In genomic region chr5:116696356-116696755, GRCh38 we compare ENCODE assay signal across 13 cellular contexts.
DNase-seq lines count a peak whose midpoint lies in the region; ATAC-seq and TF ChIP-seq lines count a peak whose summit lies in the region.
"Had no signal": no experiment of that assay in that cellular context is flagged by ENCODE, and none has a peak within 500 bp of the region (broad histone marks: within the 10 kb centered on the region; RNA-seq: fewer than 3 reads in every experiment).

No MANE protein-coding gene starts in this region.

- 0 out of 2 replicates have a peak overlapping the region, but pooled peaks have one; percentile 9 for H3K4me2 ChIP-seq in GM23338

- H3K4me3 ChIP-seq in GM23338 (no peak overlapping the region), SJCRH30 (no peak overlapping the region)
- H3K4me3 ChIP-seq: colonic mucosa had no signal

- TF ChIP-seq CTCF in GM23338 (conservative IDR thresholded peaks at IDR 0.05; ENCODE audit: low read depth in 2 of 2) = no peak

- DNase-seq in GM23338 (ENCODE audit: low spot score) (peak; percentile 54), iPS-NIHi7 (ENCODE audit: extremely low spot score) (peak; percentile 35), SJCRH30 (no peak), dedifferentiated amniotic fluid mesenchymal stem cell (ENCODE audit: extremely low spot score) (no peak), NCI-H345 treated with DMSO at 0.1 percent for 48 hours (lab: John Stamatoyannopoulos, UW; ENCODE audit: unreplicated experiment) (no peak)
- DNase-seq: activated naive CD4-positive, alpha-beta T cell treated with anti-CD3 and anti-CD28 coated beads for 36 hours; colonic mucosa; NCI-H2029 had no signal

- H3K4me1 Mint-ChIP-seq in GM23338 = peaks cover 23% of the 10 kb centered on the region

- H3K9me3 ChIP-seq in SJCRH30 (replicated peaks) = no peaks in the 10 kb centered on the region; the same call in 1 of the 2 replicates
- H3K9me3 ChIP-seq: colonic mucosa had no signal

- H4K20me1 ChIP-seq in GM23338 (replicated peaks; ENCODE audit: insufficient read depth) = no peaks in the 10 kb centered on the region

- H3K27ac Mint-ChIP-seq in GM23338 = peak overlapping the region; percentile 25
- H3K27ac Mint-ChIP-seq: activated naive CD4-positive, alpha-beta T cell treated with anti-CD3 and anti-CD28 coated beads for 36 hours; stimulated activated memory B cell treated with anti-CD40 and anti-IgM and Interleukin-4, amounts not matched to agents 10 μg/mL and 1 μg/mL and 100 μg/mL, for 72 hours had no signal

- peak; percentile 81 for ATAC-seq in GM18861 (IDR thresholded peaks at IDR 0.05; ENCODE audit: unreplicated experiment)
- peak; percentile 75 for ATAC-seq in GM23338
- peak; percentile 89 for ATAC-seq in HG03342 (IDR thresholded peaks at IDR 0.05; ENCODE audit: unreplicated experiment)
- ATAC-seq in GM19452 (IDR thresholded peaks at IDR 0.05; ENCODE audit: unreplicated experiment) = no peak
- ATAC-seq: stimulated activated memory B cell treated with anti-CD40 and anti-IgM and Interleukin-4, amounts not matched to agents 10 μg/mL and 1 μg/mL and 100 μg/mL, for 72 hours had no signal

- H3K36me3 Mint-ChIP-seq in GM23338 (ENCODE audit: low read depth) = peaks cover 7% of the 10 kb centered on the region
- H3K36me3 Mint-ChIP-seq: stimulated activated memory B cell treated with anti-CD40 and anti-IgM and Interleukin-4, amounts not matched to agents 10 μg/mL and 1 μg/mL and 100 μg/mL, for 72 hours had no signal

- no peaks in the 10 kb centered on the region for H3F3A ChIP-seq in GM23338 (replicated peaks; ENCODE audit: low read depth)

- H3K79me2 ChIP-seq in GM23338 (replicated peaks; ENCODE audit: insufficient read depth) = no peaks in the 10 kb centered on the region

- no peak overlapping the region for H2AFZ ChIP-seq in GM23338

- H3K9me2 ChIP-seq in GM23338 (ENCODE audit: insufficient read depth) = no peaks in the 10 kb centered on the region

- no peaks in the 10 kb centered on the region for H3K27me3 ChIP-seq in GM23338 (ENCODE audit: insufficient read depth)
- H3K27me3 ChIP-seq in SJCRH30 = no peaks in the 10 kb centered on the region
- H3K27me3 ChIP-seq: colonic mucosa had no signal

- H3K36me3 ChIP-seq in GM23338 (ENCODE audit: insufficient read depth) (no peaks in the 10 kb centered on the region), SJCRH30 (no peaks in the 10 kb centered on the region)
- H3K36me3 ChIP-seq: colonic mucosa had no signal

- no peak overlapping the region for H3K4me3 Mint-ChIP-seq in GM23338
- H3K4me3 Mint-ChIP-seq: activated naive CD4-positive, alpha-beta T cell treated with anti-CD3 and anti-CD28 coated beads for 36 hours; stimulated activated memory B cell treated with anti-CD40 and anti-IgM and Interleukin-4, amounts not matched to agents 10 μg/mL and 1 μg/mL and 100 μg/mL, for 72 hours had no signal

- H3K27me3 Mint-ChIP-seq in GM23338 (ENCODE audit: insufficient read depth, low read depth, poor library complexity) = peaks cover 2% of the 10 kb centered on the region
- H3K27me3 Mint-ChIP-seq: stimulated activated memory B cell treated with anti-CD40 and anti-IgM and Interleukin-4, amounts not matched to agents 10 μg/mL and 1 μg/mL and 100 μg/mL, for 72 hours had no signal

- peaks cover 3% of the 10 kb centered on the region; the same call in 2 of the 3 replicates for H3K9me3 Mint-ChIP-seq in GM23338
- H3K9me3 Mint-ChIP-seq: activated naive CD4-positive, alpha-beta T cell treated with anti-CD3 and anti-CD28 coated beads for 36 hours; stimulated activated memory B cell treated with anti-CD40 and anti-IgM and Interleukin-4, amounts not matched to agents 10 μg/mL and 1 μg/mL and 100 μg/mL, for 72 hours had no signal

- H3K4me1 ChIP-seq in GM23338 (ENCODE audit: insufficient read depth) (peaks cover 24% of the 10 kb centered on the region), SJCRH30 (no peaks in the 10 kb centered on the region)
- H3K4me1 ChIP-seq: colonic mucosa had no signal

- H3K27ac ChIP-seq in GM23338 (ENCODE audit: low read depth) = peak overlapping the region; percentile 20
- H3K27ac ChIP-seq in SJCRH30 = no peak overlapping the region
- H3K27ac ChIP-seq: colonic mucosa, RWPE1 had no signal

TF ChIP-seq in GM23338, 12 proteins besides CTCF, POLR2A, EP300 and RAD21:
- TF ChIP-seq JUNB (IDR thresholded peaks at IDR 0.05; ENCODE audit: unreplicated experiment) (no peak), CREB1 (CRISPR knock-in tag; IDR thresholded peaks at IDR 0.05; ENCODE audit: low read depth) (no peak), ZNF462 (CRISPR knock-in tag; IDR thresholded peaks at IDR 0.05) (no peak), EZH2 (IDR thresholded peaks at IDR 0.05; ENCODE audit: low read depth, unreplicated experiment) (no peak), STAT1 (IDR thresholded peaks at IDR 0.05; ENCODE audit: unreplicated experiment) (no peak), ZNF331 (CRISPR knock-in tag; IDR thresholded peaks at IDR 0.05; ENCODE audit: low read depth) (no peak)

Comparison
In these comparisons a context has a peak if more than half of its experiments do, and no peak if none do; other contexts are left out.
1. DNase-seq: peak in GM23338 (single experiment) and iPS-NIHi7 (single experiment); none in SJCRH30 (0 of 2), dedifferentiated amniotic fluid mesenchymal stem cell (single experiment) and NCI-H345 treated with DMSO at 0.1 percent for 48 hours (single experiment).